ENCODE assay signal across 1 cellular context in genomic region chr16:89490386-89491237, GRCh38.
TF ChIP-seq lines count a peak whose summit lies in the region.

TSS of gene ANKRD11 (minus strand) at chr16:89490561. CDS start at chr16:89317019, 173,542 bp downstream.

TF ChIP-seq in HepG2, 621 proteins besides CTCF, POLR2A, EP300 and RAD21 (continued from another document and continues in another):
- TF ChIP-seq SP140L (CRISPR knock-in tag; IDR thresholded peaks at IDR 0.05; ENCODE audit: borderline replicate concordance) = peak; percentile 39; the same call in 1 of the 2 replicates
- no peak for TF ChIP-seq SYNCRIP (IDR thresholded peaks at IDR 0.05; ENCODE audit: insufficient read depth, low read depth, low read length)
- no peak for TF ChIP-seq SOX13 (IDR thresholded peaks at IDR 0.05)
- TF ChIP-seq SOX13 (CRISPR knock-in tag; conservative IDR thresholded peaks at IDR 0.05 in 1 of 2, IDR thresholded peaks at IDR 0.05 in 1 of 2) = peak in 1 of 2 experiments; percentile 16; a peak in 1 of 4 replicates
- no peak for TF ChIP-seq ZNF512 (CRISPR knock-in tag; IDR thresholded peaks at IDR 0.05)
- TF ChIP-seq ZNF567 (CRISPR knock-in tag; IDR thresholded peaks at IDR 0.05; ENCODE audit: borderline replicate concordance) = no peak; the same call in none of the 2 replicates
- TF ChIP-seq GPN1 (CRISPR knock-in tag; IDR thresholded peaks at IDR 0.05; ENCODE audit: borderline replicate concordance) = no peak
- TF ChIP-seq CBX2 (IDR thresholded peaks at IDR 0.05; ENCODE audit: low read depth, low read length) = no peak
- no peak for TF ChIP-seq CBX2 (CRISPR knock-in tag; IDR thresholded peaks at IDR 0.05; ENCODE audit: low read depth)
- TF ChIP-seq, protein P1, sequence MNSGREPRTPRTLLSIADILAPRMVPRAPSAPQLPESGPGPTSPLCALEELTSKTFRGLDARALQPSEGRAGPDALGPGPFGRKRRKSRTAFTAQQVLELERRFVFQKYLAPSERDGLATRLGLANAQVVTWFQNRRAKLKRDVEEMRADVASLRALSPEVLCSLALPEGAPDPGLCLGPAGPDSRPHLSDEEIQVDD (CRISPR knock-in tag; IDR thresholded peaks at IDR 0.05; ENCODE audit: borderline replicate concordance) = no peak
- no peak for TF ChIP-seq ZNF724P (CRISPR knock-in tag; IDR thresholded peaks at IDR 0.05; ENCODE audit: borderline replicate concordance)
- TF ChIP-seq ZNF550 (CRISPR knock-in tag; IDR thresholded peaks at IDR 0.05; ENCODE audit: borderline replicate concordance) = no peak
- TF ChIP-seq ZNF780A (CRISPR knock-in tag; IDR thresholded peaks at IDR 0.05) = no peak
- TF ChIP-seq ZNF354B (CRISPR knock-in tag; IDR thresholded peaks at IDR 0.05) = no peak
- TF ChIP-seq HNF4A (CRISPR knock-in tag; IDR thresholded peaks at IDR 0.05) = no peak
- peak; percentile 51; the same call in 1 of the 2 replicates for TF ChIP-seq ZNF275 (CRISPR knock-in tag; IDR thresholded peaks at IDR 0.05; ENCODE audit: borderline replicate concordance)
- TF ChIP-seq NR2F6 (IDR thresholded peaks at IDR 0.05) = no peak
- TF ChIP-seq NR2F6 (CRISPR knock-in tag; IDR thresholded peaks at IDR 0.05) = peak; percentile 12; the same call in 1 of the 2 replicates
- no peak for TF ChIP-seq GZF1 (CRISPR knock-in tag; IDR thresholded peaks at IDR 0.05)
- 0 out of 2 replicates have a peak, but pooled peaks have one; percentile 56 for TF ChIP-seq ZFP62 (CRISPR knock-in tag; IDR thresholded peaks at IDR 0.05)
- TF ChIP-seq ZNF598 (CRISPR knock-in tag; IDR thresholded peaks at IDR 0.05; ENCODE audit: borderline replicate concordance) = peak; percentile 93; the same call in 1 of the 2 replicates
- TF ChIP-seq, protein P2, sequence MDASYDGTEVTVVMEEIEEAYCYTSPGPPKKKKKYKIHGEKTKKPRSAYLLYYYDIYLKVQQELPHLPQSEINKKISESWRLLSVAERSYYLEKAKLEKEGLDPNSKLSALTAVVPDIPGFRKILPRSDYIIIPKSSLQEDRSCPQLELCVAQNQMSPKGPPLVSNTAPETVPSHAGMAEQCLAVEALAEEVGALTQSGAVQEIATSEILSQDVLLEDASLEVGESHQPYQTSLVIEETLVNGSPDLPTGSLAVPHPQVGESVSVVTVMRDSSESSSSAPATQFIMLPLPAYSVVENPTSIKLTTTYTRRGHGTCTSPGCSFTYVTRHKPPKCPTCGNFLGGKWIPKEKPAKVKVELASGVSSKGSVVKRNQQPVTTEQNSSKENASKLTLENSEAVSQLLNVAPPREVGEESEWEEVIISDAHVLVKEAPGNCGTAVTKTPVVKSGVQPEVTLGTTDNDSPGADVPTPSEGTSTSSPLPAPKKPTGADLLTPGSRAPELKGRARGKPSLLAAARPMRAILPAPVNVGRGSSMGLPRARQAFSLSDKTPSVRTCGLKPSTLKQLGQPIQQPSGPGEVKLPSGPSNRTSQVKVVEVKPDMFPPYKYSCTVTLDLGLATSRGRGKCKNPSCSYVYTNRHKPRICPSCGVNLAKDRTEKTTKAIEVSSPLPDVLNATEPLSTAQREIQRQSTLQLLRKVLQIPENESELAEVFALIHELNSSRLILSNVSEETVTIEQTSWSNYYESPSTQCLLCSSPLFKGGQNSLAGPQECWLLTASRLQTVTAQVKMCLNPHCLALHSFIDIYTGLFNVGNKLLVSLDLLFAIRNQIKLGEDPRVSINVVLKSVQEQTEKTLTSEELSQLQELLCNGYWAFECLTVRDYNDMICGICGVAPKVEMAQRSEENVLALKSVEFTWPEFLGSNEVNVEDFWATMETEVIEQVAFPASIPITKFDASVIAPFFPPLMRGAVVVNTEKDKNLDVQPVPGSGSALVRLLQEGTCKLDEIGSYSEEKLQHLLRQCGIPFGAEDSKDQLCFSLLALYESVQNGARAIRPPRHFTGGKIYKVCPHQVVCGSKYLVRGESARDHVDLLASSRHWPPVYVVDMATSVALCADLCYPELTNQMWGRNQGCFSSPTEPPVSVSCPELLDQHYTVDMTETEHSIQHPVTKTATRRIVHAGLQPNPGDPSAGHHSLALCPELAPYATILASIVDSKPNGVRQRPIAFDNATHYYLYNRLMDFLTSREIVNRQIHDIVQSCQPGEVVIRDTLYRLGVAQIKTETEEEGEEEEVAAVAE (CRISPR knock-in tag; IDR thresholded peaks at IDR 0.05; ENCODE audit: borderline replicate concordance) = peak; percentile 98
- TF ChIP-seq, protein P3, sequence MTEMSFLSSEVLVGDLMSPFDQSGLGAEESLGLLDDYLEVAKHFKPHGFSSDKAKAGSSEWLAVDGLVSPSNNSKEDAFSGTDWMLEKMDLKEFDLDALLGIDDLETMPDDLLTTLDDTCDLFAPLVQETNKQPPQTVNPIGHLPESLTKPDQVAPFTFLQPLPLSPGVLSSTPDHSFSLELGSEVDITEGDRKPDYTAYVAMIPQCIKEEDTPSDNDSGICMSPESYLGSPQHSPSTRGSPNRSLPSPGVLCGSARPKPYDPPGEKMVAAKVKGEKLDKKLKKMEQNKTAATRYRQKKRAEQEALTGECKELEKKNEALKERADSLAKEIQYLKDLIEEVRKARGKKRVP (CRISPR knock-in tag; IDR thresholded peaks at IDR 0.05) = no peak
- peak; percentile 50; the same call in 1 of the 2 replicates for TF ChIP-seq ZNF609 (CRISPR knock-in tag; IDR thresholded peaks at IDR 0.05; ENCODE audit: borderline replicate concordance)
- peak; percentile 86 for TF ChIP-seq GABPB1 (CRISPR knock-in tag; IDR thresholded peaks at IDR 0.05)
- TF ChIP-seq ZNF326 (CRISPR knock-in tag; IDR thresholded peaks at IDR 0.05; ENCODE audit: borderline replicate concordance) = no peak
- peak; percentile 94 for TF ChIP-seq HBP1 (CRISPR knock-in tag; IDR thresholded peaks at IDR 0.05; ENCODE audit: low read depth)
- TF ChIP-seq SOX6 (IDR thresholded peaks at IDR 0.05) = no peak
- peak; percentile 67 for TF ChIP-seq SOX6 (CRISPR knock-in tag; IDR thresholded peaks at IDR 0.05)
- peak; percentile 72 for TF ChIP-seq TEAD3 (CRISPR knock-in tag; optimal IDR thresholded peaks at IDR 0.05; ENCODE audit: borderline replicate concordance)
- peak; percentile 49; the same call in 1 of the 2 replicates for TF ChIP-seq MED13 (CRISPR knock-in tag; IDR thresholded peaks at IDR 0.05)
- TF ChIP-seq IRF1 (CRISPR knock-in tag; IDR thresholded peaks at IDR 0.05; ENCODE audit: low read depth) = no peak
- TF ChIP-seq PPARG (CRISPR knock-in tag; conservative IDR thresholded peaks at IDR 0.05) = peak; percentile 11; the same call in 1 of the 2 replicates
- TF ChIP-seq, protein P4, sequence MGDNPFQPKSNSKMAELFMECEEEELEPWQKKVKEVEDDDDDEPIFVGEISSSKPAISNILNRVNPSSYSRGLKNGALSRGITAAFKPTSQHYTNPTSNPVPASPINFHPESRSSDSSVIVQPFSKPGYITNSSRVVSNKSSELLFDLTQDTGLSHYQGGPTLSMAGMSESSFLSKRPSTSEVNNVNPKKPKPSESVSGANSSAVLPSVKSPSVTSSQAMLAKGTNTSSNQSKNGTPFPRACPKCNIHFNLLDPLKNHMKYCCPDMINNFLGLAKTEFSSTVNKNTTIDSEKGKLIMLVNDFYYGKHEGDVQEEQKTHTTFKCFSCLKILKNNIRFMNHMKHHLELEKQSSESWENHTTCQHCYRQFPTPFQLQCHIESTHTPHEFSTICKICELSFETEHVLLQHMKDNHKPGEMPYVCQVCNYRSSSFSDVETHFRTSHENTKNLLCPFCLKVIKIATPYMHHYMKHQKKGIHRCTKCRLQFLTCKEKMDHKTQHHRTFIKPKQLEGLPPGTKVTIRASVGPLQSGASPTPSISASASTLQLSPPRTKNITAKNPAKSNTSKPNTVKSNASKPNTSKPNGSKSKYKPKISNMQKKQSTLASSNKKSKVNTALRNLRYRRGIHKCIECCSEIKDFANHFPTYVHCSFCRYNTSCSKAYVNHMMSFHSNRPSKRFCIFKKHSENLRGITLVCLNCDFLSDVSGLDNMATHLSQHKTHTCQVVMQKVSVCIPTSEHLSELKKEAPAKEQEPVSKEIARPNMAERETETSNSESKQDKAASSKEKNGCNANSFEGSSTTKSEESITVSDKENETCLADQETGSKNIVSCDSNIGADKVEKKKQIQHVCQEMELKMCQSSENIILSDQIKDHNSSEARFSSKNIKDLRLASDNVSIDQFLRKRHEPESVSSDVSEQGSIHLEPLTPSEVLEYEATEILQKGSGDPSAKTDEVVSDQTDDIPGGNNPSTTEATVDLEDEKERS (CRISPR knock-in tag; IDR thresholded peaks at IDR 0.05) = peak; percentile 45; the same call in 1 of the 2 replicates
- no peak for TF ChIP-seq ARNT (IDR thresholded peaks at IDR 0.05)
- TF ChIP-seq ZBTB1 (CRISPR knock-in tag; IDR thresholded peaks at IDR 0.05; ENCODE audit: borderline replicate concordance) = no peak
- TF ChIP-seq MTF2 (CRISPR knock-in tag; IDR thresholded peaks at IDR 0.05; ENCODE audit: borderline replicate concordance) = no peak
- TF ChIP-seq MLLT10 (CRISPR knock-in tag; IDR thresholded peaks at IDR 0.05) = no peak
- TF ChIP-seq MATR3 (CRISPR knock-in tag; IDR thresholded peaks at IDR 0.05) = no peak
- TF ChIP-seq ZNF749 (CRISPR knock-in tag; IDR thresholded peaks at IDR 0.05; ENCODE audit: borderline replicate concordance) = peak; percentile 51; the same call in 1 of the 2 replicates
- TF ChIP-seq, protein P5, sequence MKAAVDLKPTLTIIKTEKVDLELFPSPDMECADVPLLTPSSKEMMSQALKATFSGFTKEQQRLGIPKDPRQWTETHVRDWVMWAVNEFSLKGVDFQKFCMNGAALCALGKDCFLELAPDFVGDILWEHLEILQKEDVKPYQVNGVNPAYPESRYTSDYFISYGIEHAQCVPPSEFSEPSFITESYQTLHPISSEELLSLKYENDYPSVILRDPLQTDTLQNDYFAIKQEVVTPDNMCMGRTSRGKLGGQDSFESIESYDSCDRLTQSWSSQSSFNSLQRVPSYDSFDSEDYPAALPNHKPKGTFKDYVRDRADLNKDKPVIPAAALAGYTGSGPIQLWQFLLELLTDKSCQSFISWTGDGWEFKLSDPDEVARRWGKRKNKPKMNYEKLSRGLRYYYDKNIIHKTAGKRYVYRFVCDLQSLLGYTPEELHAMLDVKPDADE (CRISPR knock-in tag; IDR thresholded peaks at IDR 0.05) = 0 out of 2 replicates have a peak, but pooled peaks have one; percentile 74
